11 cellular contexts compared by ENCODE assay signal in the genomic region with DNA sequence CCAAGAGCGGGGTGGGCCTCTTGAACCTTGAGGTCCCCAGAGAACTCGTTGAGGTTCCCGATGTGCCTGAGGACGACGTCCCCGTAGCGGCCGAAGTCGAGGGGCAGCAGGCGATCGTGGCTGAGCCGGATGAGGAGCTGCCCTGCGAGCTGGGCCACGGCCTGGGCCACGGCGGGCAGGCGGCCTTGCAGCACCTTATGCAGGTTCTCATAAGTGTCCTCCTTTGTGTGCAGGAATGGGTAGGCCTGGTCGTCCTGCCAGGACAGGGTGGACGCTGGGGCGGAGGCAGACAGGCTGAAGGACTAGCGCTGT. TPM values are rescaled to one million over a fixed set of nuclear protein-coding genes. Genes with fewer than 3 reads are reported as not detected.
A peak's percentile ranks its signal among the peaks of the same experiment; 100 is the strongest.
DNase-seq lines count a peak whose midpoint lies in the region; ATAC-seq and TF ChIP-seq lines count a peak whose summit lies in the region.
"Had no signal": no experiment of that assay in that cellular context is flagged by ENCODE, and none has a peak within 500 bp of the region (broad histone marks: within the 10 kb centered on the region; RNA-seq: fewer than 3 reads in every experiment).

No MANE protein-coding gene starts in this region.

- H3K36me3 ChIP-seq in SU-DHL-6 (ENCODE audit: low read length) = no peaks in the 10 kb centered on the region
- H3K36me3 ChIP-seq: left lung, prostate gland, SJSA1 had no signal

- no peaks in the 10 kb centered on the region for H3K27me3 ChIP-seq in SU-DHL-6 (ENCODE audit: low read length)

- no peaks in the 10 kb centered on the region for H4K20me1 ChIP-seq in SU-DHL-6 (ENCODE audit: low read depth, low read length)

- no peaks in the 10 kb centered on the region for H3K79me2 ChIP-seq in SU-DHL-6 (ENCODE audit: insufficient read depth, low read length)

- no peak for ATAC-seq in stimulated activated naive CD8-positive, alpha-beta T cell treated with anti-CD3 and anti-CD28 coated beads, Interleukin-15, Interleukin-2, amounts not matched to agents 100 U/mL and 50 U/mL, for 24 hours

- H3K4me3 ChIP-seq in SU-DHL-6 (ENCODE audit: insufficient read depth, low read length, poor library complexity, severe bottlenecking) = peak overlapping the region; percentile 58

- TF ChIP-seq CTCF in SU-DHL-6 (IDR thresholded peaks at IDR 0.05; ENCODE audit: insufficient read depth, low read length, poor library complexity, severe bottlenecking) (no peak), HFFc6 (IDR thresholded peaks at IDR 0.05) (no peak)

- H3K4me3 Mint-ChIP-seq in stimulated activated naive CD8-positive, alpha-beta T cell treated with anti-CD3 and anti-CD28 coated beads, Interleukin-15, Interleukin-2, amounts not matched to agents 100 ng/mL and 50 ng/mL, for 24 hours = peak overlapping the region; percentile 81
- H3K4me3 Mint-ChIP-seq in immature natural killer cell (peak overlapping the region in 2 of 5 donors; percentile 18 to 54), HFFc6 (no peak overlapping the region)

- H3K27ac Mint-ChIP-seq in stimulated activated naive CD8-positive, alpha-beta T cell treated with anti-CD3 and anti-CD28 coated beads, Interleukin-15, Interleukin-2, amounts not matched to agents 100 ng/mL and 50 ng/mL, for 24 hours = peak overlapping the region; percentile 58
- H3K27ac Mint-ChIP-seq in immature natural killer cell (peak overlapping the region in 5 of 6 donors; percentile 17 to 66 (median 40)), HFFc6 (no peak overlapping the region)

- no peaks in the 10 kb centered on the region for H3K9me2 ChIP-seq in SU-DHL-6 (replicated peaks; ENCODE audit: insufficient read depth, low read length)

- peak overlapping the region; percentile 77 for H3K4me2 ChIP-seq in SU-DHL-6 (ENCODE audit: low read depth, low read length, poor library complexity, severe bottlenecking)

- peaks cover 10% of the 10 kb centered on the region for H3K4me1 Mint-ChIP-seq in stimulated activated naive CD8-positive, alpha-beta T cell treated with anti-CD3 and anti-CD28 coated beads, Interleukin-15, Interleukin-2, amounts not matched to agents 100 ng/mL and 50 ng/mL, for 24 hours (ENCODE audit: low read depth)
- H3K4me1 Mint-ChIP-seq in immature natural killer cell (peaks cover 16 to 17% of the 10 kb centered on the region in 2 donors), HFFc6 (ENCODE audit: low read depth) (no peaks in the 10 kb centered on the region; the same call in 1 of the 2 replicates)

- no peaks in the 10 kb centered on the region for H3K9me3 Mint-ChIP-seq in stimulated activated naive CD8-positive, alpha-beta T cell treated with anti-CD3 and anti-CD28 coated beads, Interleukin-15, Interleukin-2, amounts not matched to agents 100 ng/mL and 50 ng/mL, for 24 hours
- H3K9me3 Mint-ChIP-seq in immature natural killer cell = no peaks in the 10 kb centered on the region
- no peaks in the 10 kb centered on the region for H3K9me3 Mint-ChIP-seq in HFFc6

- H3K9me3 ChIP-seq in SU-DHL-6 (ENCODE audit: insufficient read depth, low read length) = no peaks in the 10 kb centered on the region
- H3K9me3 ChIP-seq: left lung, prostate gland had no signal

- no peak overlapping the region for H2AFZ ChIP-seq in SU-DHL-6 (ENCODE audit: low read depth, low read length, severe bottlenecking)

- peak overlapping the region; percentile 69 for H3K9ac ChIP-seq in SU-DHL-6 (ENCODE audit: low read length)

- no peak overlapping the region for H3K27ac ChIP-seq in SU-DHL-6 (ENCODE audit: low read depth, low read length)
- H3K27ac ChIP-seq: SJSA1 had no signal

- peaks cover 12% of the 10 kb centered on the region for H3F3A ChIP-seq in SU-DHL-6 (ENCODE audit: insufficient read depth)

- H3K36me3 Mint-ChIP-seq in stimulated activated naive CD8-positive, alpha-beta T cell treated with anti-CD3 and anti-CD28 coated beads, Interleukin-15, Interleukin-2, amounts not matched to agents 100 ng/mL and 50 ng/mL, for 24 hours (ENCODE audit: low read depth) = peaks cover 11% of the 10 kb centered on the region
- H3K36me3 Mint-ChIP-seq in immature natural killer cell = peaks cover 0 to 3% (median 0%) of the 10 kb centered on the region in 3 donors
- no peaks in the 10 kb centered on the region for H3K36me3 Mint-ChIP-seq in HFFc6 (ENCODE audit: low read depth)

- DNase-seq in stimulated activated naive CD8-positive, alpha-beta T cell treated with anti-CD3 and anti-CD28 coated beads, Interleukin-15, Interleukin-2, amounts not matched to agents 100 U/mL and 50 U/mL, for 24 hours = no peak
- DNase-seq in immature natural killer cell = no peak
- no peak for DNase-seq in HFFc6
- DNase-seq in NCI-H526 treated with DMSO at 0.1 percent for 48 hours (lab: John Stamatoyannopoulos, UW) = no peak
- DNase-seq in NCI-H2196 treated with DMSO at 0.1 percent for 48 hours (lab: John Stamatoyannopoulos, UW; ENCODE audit: unreplicated experiment) = no peak
- no peak for DNase-seq in stimulated activated CD4-positive, alpha-beta T cell treated with anti-CD3 and anti-CD28 coated beads, Interleukin-2, amount 100 ng/mL, for 48 hours

- no peaks in the 10 kb centered on the region for H3K27me3 Mint-ChIP-seq in stimulated activated naive CD8-positive, alpha-beta T cell treated with anti-CD3 and anti-CD28 coated beads, Interleukin-15, Interleukin-2, amounts not matched to agents 100 ng/mL and 50 ng/mL, for 24 hours
- H3K27me3 Mint-ChIP-seq in immature natural killer cell (ENCODE audit: low read depth in 3 of 3) (peaks cover 0 to 5% (median 1%) of the 10 kb centered on the region in 3 donors), HFFc6 (ENCODE audit: insufficient read depth) (peaks cover 16% of the 10 kb centered on the region)

RNA-seq across cellular contexts. Expression of a gene that starts 14.2 kb away (rescaled TPM):
- polyA plus RNA-seq in immature natural killer cell = 1 to 10 TPM in 2 of 3 donors, under 1 TPM in 1; 0.85 to 1.8 (median 1.1) TPM
- 1 to 10 TPM in 1 of 6 experiments, under 1 TPM in 3, not detected in 2; 0.16 to 1.1 (median 0.27) TPM for total RNA-seq in HFFc6 (2021; fragmentation: NEBNext Ultra II Directional; extraction: Animal tissue kit (Norgen Biotek cat#: 25700))
- total RNA-seq: SJSA1 had no signal

RNA-seq across cellular contexts. Expression of a gene that starts 14.9 kb away (rescaled TPM):
- 10 to 100 TPM; 23.2 to 29.3 (median 27.0) TPM for polyA plus RNA-seq in immature natural killer cell
- total RNA-seq in HFFc6 (2021; fragmentation: NEBNext Ultra II Directional; extraction: Animal tissue kit (Norgen Biotek cat#: 25700)) = 10 to 100 TPM; 14.6 to 19.0 (median 17.4) TPM

RNA-seq across cellular contexts. Expression of a gene that starts 25.0 kb away (rescaled TPM):
- polyA plus RNA-seq in immature natural killer cell = 1 to 10 TPM; 2.0 to 4.9 (median 4.7) TPM
- 100 to 1,000 TPM; 291 to 396 (median 388) TPM for total RNA-seq in HFFc6 (2021; fragmentation: NEBNext Ultra II Directional; extraction: Animal tissue kit (Norgen Biotek cat#: 25700))

RNA-seq across cellular contexts. Expression of a gene that starts 29.1 kb away (rescaled TPM):
- polyA plus RNA-seq in immature natural killer cell = not detected
- not detected for total RNA-seq in HFFc6 (2021; fragmentation: NEBNext Ultra II Directional; extraction: Animal tissue kit (Norgen Biotek cat#: 25700))
- total RNA-seq: left lung, SJSA1 had no signal

RNA-seq across cellular contexts. Expression of a gene that starts 41.1 kb away (rescaled TPM):
- under 1 TPM in 1 of 3 donors, not detected in 2; 0.43 TPM for polyA plus RNA-seq in immature natural killer cell
- total RNA-seq in HFFc6 (2021; fragmentation: NEBNext Ultra II Directional; extraction: Animal tissue kit (Norgen Biotek cat#: 25700)) = under 1 TPM; 0.20 to 0.47 (median 0.28) TPM
